ENCODE assay signal across 9 cellular contexts in the genomic region with DNA sequence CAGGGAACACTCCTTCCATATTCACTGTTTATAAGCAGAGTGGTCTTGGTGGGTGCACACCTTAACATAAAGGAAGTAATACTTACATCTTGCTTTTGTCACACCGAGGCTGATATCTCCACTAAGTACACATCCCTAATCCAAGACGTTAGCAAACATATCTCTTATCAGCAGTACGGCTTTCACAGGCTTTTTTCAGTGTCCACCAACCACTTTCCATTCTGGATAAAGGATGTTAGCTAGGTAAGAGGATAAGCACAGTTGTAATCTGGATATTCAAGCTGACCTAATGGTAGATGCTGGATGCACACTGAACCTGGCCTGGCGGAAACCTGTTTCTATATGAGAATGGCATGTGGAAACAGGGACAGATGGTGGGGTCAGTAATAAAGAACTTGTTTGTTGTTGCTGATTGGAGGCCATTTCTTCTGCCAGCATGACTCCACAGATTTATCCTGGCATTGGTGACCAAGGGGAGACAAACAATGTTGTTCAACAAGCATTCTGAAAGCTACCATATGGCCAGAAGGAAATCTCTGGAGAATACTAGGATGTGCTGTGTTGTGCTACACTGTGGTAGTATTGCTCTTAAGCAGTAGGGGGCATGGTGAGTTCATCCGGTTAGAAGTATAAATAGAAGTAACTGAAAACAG.
DNase-seq lines count a peak whose midpoint lies in the region; ATAC-seq and TF ChIP-seq lines count a peak whose summit lies in the region.
"Had no signal": no experiment of that assay in that cellular context is flagged by ENCODE, and none has a peak within 500 bp of the region (broad histone marks: within the 10 kb centered on the region; RNA-seq: fewer than 3 reads in every experiment).

No MANE protein-coding gene starts in this region.

- WGBS in GM23248 (ENCODE audit: low coverage in 1 of 2, low lambda C conversion rate in 2 of 2, missing lambda C conversion rate in 2 of 2), 2 experiments = 73 to 81% methylated on average over 5 of the region's 5 CpGs

- H3K9me3 Mint-ChIP-seq in activated naive CD4-positive, alpha-beta T cell treated with anti-CD3 and anti-CD28 coated beads, Interleukin-2, amount 10 ng/mL, durations not matched to agents 7 days and 5 days = no peaks in the 10 kb centered on the region

- H3F3A ChIP-seq in GM23248 (ENCODE audit: insufficient read depth) = peaks cover 10% of the 10 kb centered on the region; the same call in 1 of the 2 replicates

- peaks cover 19% of the 10 kb centered on the region for H3K4me1 ChIP-seq in GM23248 (ENCODE audit: insufficient read depth)
- no peaks in the 10 kb centered on the region for H3K4me1 ChIP-seq in NT2/D1 (ENCODE audit: insufficient read depth, insufficient read length)
- H3K4me1 ChIP-seq in thoracic aorta (ENCODE audit: control insufficient read depth in 1 of 2, low read depth in 2 of 2) = peaks cover 5 to 6% of the 10 kb centered on the region in 2 donors

- no peaks in the 10 kb centered on the region for H3K27me3 Mint-ChIP-seq in activated naive CD4-positive, alpha-beta T cell treated with anti-CD3 and anti-CD28 coated beads, Interleukin-2, amount 10 ng/mL, durations not matched to agents 7 days and 5 days

- H3K36me3 ChIP-seq in GM23248 (ENCODE audit: low read depth) (no peaks in the 10 kb centered on the region), NT2/D1 (ENCODE audit: insufficient read depth, insufficient read length, low read length) (no peaks in the 10 kb centered on the region), thoracic aorta (no peaks in the 10 kb centered on the region)
- H3K36me3 ChIP-seq: ovary had no signal

- TF ChIP-seq RAD21 in Ishikawa (IDR thresholded peaks at IDR 0.05; ENCODE audit: low read depth) = peak; percentile 81

- no peak overlapping the region for H3K27ac Mint-ChIP-seq in activated naive CD4-positive, alpha-beta T cell treated with anti-CD3 and anti-CD28 coated beads, Interleukin-2, amount 10 ng/mL, durations not matched to agents 7 days and 5 days

- in situ Hi-C loops in GM23248 (cut with MboI) = no loop called here

- TF ChIP-seq CTCF in thoracic aorta (IDR thresholded peaks at IDR 0.05) = peak; percentile 55

- peak overlapping the region; percentile 10 for H3K4me2 ChIP-seq in GM23248 (ENCODE audit: unreplicated experiment)

- no peaks in the 10 kb centered on the region for H3K79me2 ChIP-seq in GM23248 (ENCODE audit: insufficient read depth)

- ATAC-seq in left colon (peak; percentile 94), thoracic aorta (ENCODE audit: insufficient number of reproducible peaks, low FRiP score, low read depth) (no peak)

- no peaks in the 10 kb centered on the region for H3K36me3 Mint-ChIP-seq in activated naive CD4-positive, alpha-beta T cell treated with anti-CD3 and anti-CD28 coated beads, Interleukin-2, amount 10 ng/mL, durations not matched to agents 7 days and 5 days

- H3K4me3 ChIP-seq in GM23248 (no peak overlapping the region), NT2/D1 (ENCODE audit: insufficient read length, low read depth) (no peak overlapping the region), thoracic aorta (no peak overlapping the region)
- H3K4me3 ChIP-seq: ovary had no signal

- H4K20me1 ChIP-seq in GM23248 (ENCODE audit: insufficient read depth) = no peaks in the 10 kb centered on the region

- CTCF ChIA-PET in activated naive CD4-positive, alpha-beta T cell treated with anti-CD3 and anti-CD28 coated beads, Interleukin-2, amount 10 ng/mL, durations not matched to agents 7 days and 5 days (lab: Charles Lee) = interaction anchor here (0.6 to 1.5 kb wide), 7 partner anchors 9 to 916 kb away, joined by 3 to 6 read pairs (median 3); no protein-coding TSS in a partner anchor

- no peak overlapping the region for H3K9ac ChIP-seq in GM23248
- H3K9ac ChIP-seq in NT2/D1 (ENCODE audit: insufficient read length, low read depth) = no peak overlapping the region

- H3K27me3 ChIP-seq in GM23248 (replicated peaks; ENCODE audit: insufficient read depth) (no peaks in the 10 kb centered on the region), NT2/D1 (ENCODE audit: insufficient read depth, insufficient read length) (no peaks in the 10 kb centered on the region), thoracic aorta (replicated peaks; ENCODE audit: insufficient read depth) (no peaks in the 10 kb centered on the region)
- H3K27me3 ChIP-seq: ovary had no signal

- H3K9me2 ChIP-seq in GM23248 (ENCODE audit: insufficient read depth) = no peaks in the 10 kb centered on the region

- H2AFZ ChIP-seq in GM23248 = no peak overlapping the region

- no peak overlapping the region for H3K27ac ChIP-seq in GM23248
- peak overlapping the region; percentile 13 for H3K27ac ChIP-seq in caudate nucleus (ENCODE audit: low read depth, low read length)
- no peak overlapping the region for H3K27ac ChIP-seq in thoracic aorta
- H3K27ac ChIP-seq: ovary had no signal

- peak; percentile 22 for DNase-seq in activated naive CD4-positive, alpha-beta T cell treated with anti-CD3 and anti-CD28 coated beads, Interleukin-2, amount 10 ng/mL, durations not matched to agents 7 days and 5 days
- DNase-seq in activated naive CD4-positive, alpha-beta T cell (lab: John Stamatoyannopoulos, UW) = no peak
- peak; percentile 80 for DNase-seq in GM23248
- DNase-seq in NT2/D1 (ENCODE audit: low read depth, low spot score) = peak; percentile 23
- peak in 30 of 61 donors; percentile 3 to 72 (median 25) for DNase-seq in caudate nucleus (lab: John Stamatoyannopoulos, UW)
- peak in 1 of 2 donors; percentile 11 for DNase-seq in left colon
- DNase-seq in thoracic aorta (ENCODE audit: low spot score) = no peak

- TF ChIP-seq EP300 in Ishikawa (IDR thresholded peaks at IDR 0.05; ENCODE audit: borderline replicate concordance) = no peak

- H3K4me3 Mint-ChIP-seq in activated naive CD4-positive, alpha-beta T cell treated with anti-CD3 and anti-CD28 coated beads, Interleukin-2, amount 10 ng/mL, durations not matched to agents 7 days and 5 days = no peak overlapping the region

- peaks cover 6% of the 10 kb centered on the region for H3K4me1 Mint-ChIP-seq in activated naive CD4-positive, alpha-beta T cell treated with anti-CD3 and anti-CD28 coated beads, Interleukin-2, amount 10 ng/mL, durations not matched to agents 7 days and 5 days

- intact Hi-C loops in left colon (cut with DNase I, micrococcal nuclease) = no loop called here

- H3K9me3 ChIP-seq in GM23248 (ENCODE audit: low read depth) = no peaks in the 10 kb centered on the region
- no peaks in the 10 kb centered on the region for H3K9me3 ChIP-seq in NT2/D1 (ENCODE audit: insufficient read depth, low read length)
- H3K9me3 ChIP-seq in thoracic aorta = no peaks in the 10 kb centered on the region
- H3K9me3 ChIP-seq: ovary had no signal

TF ChIP-seq in Ishikawa, 13 proteins besides CTCF, POLR2A, EP300 and RAD21:
- TF ChIP-seq FOXM1 (IDR thresholded peaks at IDR 0.05; ENCODE audit: borderline replicate concordance, low read depth) = no peak
- no peak for TF ChIP-seq CREB1 (IDR thresholded peaks at IDR 0.05; ENCODE audit: low read depth)
- TF ChIP-seq ZBTB7A (IDR thresholded peaks at IDR 0.05; ENCODE audit: low read depth) = no peak
TF ChIP-seq in Ishikawa: peak in this region for 0.

Comparison
In these comparisons a context has a peak if more than half of its experiments do, and no peak if none do; other contexts are left out.
1. DNase-seq: peak in activated naive CD4-positive, alpha-beta T cell treated with anti-CD3 and anti-CD28 coated beads, Interleukin-2, amount 10 ng/mL, durations not matched to agents 7 days and 5 days (single experiment), GM23248 (single experiment) and NT2/D1 (single experiment); none in activated naive CD4-positive, alpha-beta T cell (0 of 4) and thoracic aorta (single experiment).